Comparison of ENCODE assay signal across 12 cellular contexts in genomic region chr5:51389582-51390463, GRCh38. TPM values are rescaled to one million over a fixed set of nuclear protein-coding genes. Genes with fewer than 3 reads are reported as not detected.
A peak's percentile ranks its signal among the peaks of the same experiment; 100 is the strongest.
DNase-seq lines count a peak whose midpoint lies in the region; ATAC-seq and TF ChIP-seq lines count a peak whose summit lies in the region.
"Had no signal": no experiment of that assay in that cellular context is flagged by ENCODE, and none has a peak within 500 bp of the region (broad histone marks: within the 10 kb centered on the region; RNA-seq: fewer than 3 reads in every experiment).

No MANE protein-coding gene starts in this region.

- TF ChIP-seq CTCF in HFFc6 (IDR thresholded peaks at IDR 0.05): no peak

- peak; percentile 72 for DNase-seq in HFFc6
- DNase-seq in amniotic epithelial cell (ENCODE audit: low read depth): peak; percentile 7
- no peak for DNase-seq in skeletal muscle cell (ENCODE audit: low read depth)
- no peak for DNase-seq in NK-92 (lab: John Stamatoyannopoulos, UW; ENCODE audit: unreplicated experiment)
- no peak for DNase-seq in activated CD4-positive, alpha-beta T cell treated with anti-CD3 and anti-CD28 coated beads for 4 hours
- DNase-seq in NCI-H345 (lab: John Stamatoyannopoulos, UW): no peak
- DNase-seq: effector CD4-positive, alpha-beta T cell; kidney glomerular epithelial cell; stimulated activated naive CD4-positive, alpha-beta T cell had no signal

- no peaks in the 10 kb centered on the region for H3K9me3 ChIP-seq in iPS-18c (ENCODE audit: control insufficient read depth, insufficient read depth, low read length)

- peaks cover 59% of the 10 kb centered on the region for H3K4me1 Mint-ChIP-seq in HFFc6 (ENCODE audit: low read depth)

- no peaks in the 10 kb centered on the region for H3K9me3 Mint-ChIP-seq in HFFc6

- H3K4me3 Mint-ChIP-seq in HFFc6: peak overlapping the region; percentile 82

- H3K27me3 Mint-ChIP-seq in HFFc6 (ENCODE audit: insufficient read depth): peaks cover 2% of the 10 kb centered on the region; the same call in 1 of the 2 replicates

- peak overlapping the region; percentile 40 for H3K4me3 ChIP-seq in iPS-18c (ENCODE audit: insufficient read depth, low read depth, low read length)
- peak overlapping the region; percentile 26 for H3K4me3 ChIP-seq in skeletal muscle cell (ENCODE audit: low read depth, low read length)

- peak overlapping the region; percentile 87 for H3K27ac Mint-ChIP-seq in HFFc6

- peaks cover 5% of the 10 kb centered on the region; the same call in 1 of the 2 replicates for H3K36me3 Mint-ChIP-seq in HFFc6 (ENCODE audit: low read depth)

- no peak for ATAC-seq in HG02571 (IDR thresholded peaks at IDR 0.05; ENCODE audit: unreplicated experiment)

RNA-seq across cellular contexts. Expression of gene ISL1, which starts 6.6 kb away (rescaled TPM):
- total RNA-seq in HFFc6 (2021; fragmentation: NEBNext Ultra II Directional; extraction: Animal tissue kit (Norgen Biotek cat#: 25700)): 1 to 10 TPM in 2 of 6 experiments, under 1 TPM in 4; 0.48 to 4.1 (median 0.67) TPM
- total RNA-seq: OCI-LY7 had no signal

Comparison
In these comparisons a context has a peak if more than half of its experiments do, and no peak if none do; other contexts are left out.
1. DNase-seq: peak in HFFc6 (single experiment) and amniotic epithelial cell (single experiment); none in skeletal muscle cell (single experiment), NK-92 (single experiment), activated CD4-positive, alpha-beta T cell treated with anti-CD3 and anti-CD28 coated beads for 4 hours (0 of 2) and NCI-H345 (single experiment).